In the genomic region with DNA sequence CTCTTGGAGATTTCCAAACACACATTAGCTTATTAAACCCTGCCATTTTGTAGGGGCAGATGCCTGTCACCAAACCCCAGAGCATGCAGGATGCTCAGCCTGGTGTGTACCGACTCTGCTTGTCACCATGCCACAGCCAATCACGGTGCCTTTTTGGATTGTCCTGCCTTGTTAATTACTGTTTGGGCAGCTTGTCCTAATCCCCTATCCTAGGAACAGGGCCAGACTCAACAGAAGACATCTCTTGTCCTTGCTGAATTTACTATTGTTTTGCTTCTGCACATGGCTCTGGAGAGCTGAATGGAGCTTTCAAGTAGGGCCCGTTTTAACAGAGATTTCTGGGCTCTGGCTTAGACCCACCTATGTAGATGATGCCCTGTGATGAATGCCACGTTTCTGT, we compare ENCODE assay signal across 17 cellular contexts.
"Had no signal": no experiment of that assay in that cellular context is flagged by ENCODE, and none has a peak within 500 bp of the region (broad histone marks: within the 10 kb centered on the region; RNA-seq: fewer than 3 reads in every experiment).

No MANE protein-coding gene starts in this region.

- H3K4me1 ChIP-seq: adrenal gland, foreskin keratinocyte, heart right ventricle, spleen, suprapubic skin, upper lobe of right lung had no signal

- H3K4me3 Mint-ChIP-seq: activated T-helper 17 cell treated with anti-CD3 and anti-CD28 coated beads, Interleukin-2, amount 50 U/mL, for 72 hours; stimulated activated naive B cell treated with anti-CD40 and anti-IgM and Interleukin-4, amounts not matched to agents 10 μg/mL and 1 μg/mL and 100 μg/mL, for 72 hours had no signal

- H3K27ac ChIP-seq: adrenal gland, brain microvascular endothelial cell, foreskin keratinocyte, heart right ventricle, spleen, suprapubic skin, upper lobe of right lung had no signal

- DNase-seq: activated CD4-positive, alpha-beta T cell treated with anti-CD3 and anti-CD28 coated beads, Interleukin-2, amount 50 U/mL, for 1 hour; activated CD4-positive, CD25-positive, alpha-beta regulatory T cell; activated naive CD4-positive, alpha-beta T cell treated with anti-CD3 and anti-CD28 coated beads, Interleukin-2, amount 50 U/mL, for 16 hours; activated T-cell treated with anti-CD3 and anti-CD28 coated beads for 4 hours; adrenal gland; brain microvascular endothelial cell; foreskin keratinocyte; heart right ventricle; kidney; spleen; stimulated activated CD4-positive, alpha-beta T cell treated with anti-CD3 and anti-CD28 coated beads, Interleukin-1b, Interleukin-23, amount 100 ng/mL, for 48 hours; stimulated activated naive B cell treated with anti-CD40 and anti-IgM and Interleukin-4, amounts not matched to agents 10 μg/mL and 1 μg/mL and 100 μg/mL, for 72 hours; upper lobe of right lung had no signal

- H3K9me3 ChIP-seq: adrenal gland had no signal

- H3K4me3 ChIP-seq: adrenal gland, heart right ventricle, spleen, suprapubic skin, upper lobe of right lung had no signal

- H3K27me3 ChIP-seq: adrenal gland, brain microvascular endothelial cell, foreskin keratinocyte, suprapubic skin had no signal

- ATAC-seq: activated T-helper 17 cell treated with anti-CD3 and anti-CD28 coated beads, Interleukin-2, amount 50 U/mL, for 72 hours; foreskin keratinocyte; heart right ventricle; sciatic nerve; stimulated activated naive B cell treated with anti-CD40 and anti-IgM and Interleukin-4, amounts not matched to agents 10 μg/mL and 1 μg/mL and 100 μg/mL, for 72 hours; upper lobe of right lung had no signal

- H3K27me3 Mint-ChIP-seq: progenitor cell of endocrine pancreas had no signal

- H3K36me3 ChIP-seq: adrenal gland, brain microvascular endothelial cell, heart right ventricle, spleen, suprapubic skin, upper lobe of right lung had no signal

- H3K27ac Mint-ChIP-seq: activated T-helper 17 cell treated with anti-CD3 and anti-CD28 coated beads, Interleukin-2, amount 50 U/mL, for 72 hours; progenitor cell of endocrine pancreas; stimulated activated naive B cell treated with anti-CD40 and anti-IgM and Interleukin-4, amounts not matched to agents 10 μg/mL and 1 μg/mL and 100 μg/mL, for 72 hours had no signal

- H3K4me1 Mint-ChIP-seq: activated T-helper 17 cell treated with anti-CD3 and anti-CD28 coated beads, Interleukin-2, amount 50 U/mL, for 72 hours; stimulated activated naive B cell treated with anti-CD40 and anti-IgM and Interleukin-4, amounts not matched to agents 10 μg/mL and 1 μg/mL and 100 μg/mL, for 72 hours had no signal
